Comparison of ENCODE assay signal across 36 cellular contexts in genomic region chr11:133413726-133414125, GRCh38.
"Had no signal": no experiment of that assay in that cellular context is flagged by ENCODE, and none has a peak within 500 bp of the region (broad histone marks: within the 10 kb centered on the region; RNA-seq: fewer than 3 reads in every experiment).

No MANE protein-coding gene starts in this region.

- DNase-seq: activated CD4-positive, alpha-beta memory T cell treated with anti-CD3 and anti-CD28 coated beads, Interleukin-2, amount 10 ng/mL, durations not matched to agents 7 days and 5 days; activated CD4-positive, alpha-beta T cell treated with anti-CD3 and anti-CD28 coated beads for 1 hour; activated CD4-positive, alpha-beta T cell treated with anti-CD3 and anti-CD28 coated beads for 36 hours; activated CD4-positive, alpha-beta T cell treated with anti-CD3 and anti-CD28 coated beads for 48 hours; activated CD4-positive, alpha-beta T cell treated with anti-CD3 and anti-CD28 coated beads, Interleukin-2, amount 10 ng/mL, durations not matched to agents 7 days and 5 days; activated CD4-positive, alpha-beta T cell treated with anti-CD3 and anti-CD28 coated beads, Interleukin-2, amount 50 U/mL, for 48 hours; activated CD4-positive, CD25-positive, alpha-beta regulatory T cell; activated CD8-positive, alpha-beta memory T cell treated with anti-CD3 and anti-CD28 coated beads for 24 hours; activated CD8-positive, alpha-beta memory T cell treated with anti-CD3 and anti-CD28 coated beads, Interleukin-2, amount 10 ng/mL, durations not matched to agents 7 days and 5 days; activated CD8-positive, alpha-beta memory T cell treated with anti-CD3 and anti-CD28 coated beads, Interleukin-2, amount 50 U/mL, for 48 hours; activated CD8-positive, alpha-beta T cell treated with anti-CD3 and anti-CD28 coated beads, Interleukin-2, amount 10 ng/mL, durations not matched to agents 7 days and 5 days; activated effector memory CD4-positive, alpha-beta T cell treated with Interleukin-2 at 50 U/mL for 16 hours; activated gamma-delta T cell; activated naive CD4-positive, alpha-beta T cell treated with anti-CD3 and anti-CD28 coated beads, Interleukin-2, amount 10 ng/mL, durations not matched to agents 7 days and 5 days; activated naive CD4-positive, alpha-beta T cell treated with Interleukin-2 at 50 U/mL for 16 hours; activated naive CD8-positive, alpha-beta T cell treated with anti-CD3 and anti-CD28 coated beads, Interleukin-2, amount 10 ng/mL, durations not matched to agents 7 days and 5 days; activated naive CD8-positive, alpha-beta T cell treated with anti-CD3 and anti-CD28 coated beads, Interleukin-2, amount 50 U/mL, for 24 hours; activated T-cell treated with anti-CD3 and anti-CD28 coated beads, Interleukin-2, amount 50 U/mL, for 24 hours; activated T-cell treated with anti-CD3 and anti-CD28 coated beads, Interleukin-2, amount 50 U/mL, for 48 hours; amygdala; caudate nucleus; cerebellar nuclear complex; T-helper 1 cell; T-helper 2 cell; T-helper 9 cell had no signal

- H3K9me3 ChIP-seq: ascending aorta had no signal

- H3K4me1 Mint-ChIP-seq: activated CD4-positive, alpha-beta memory T cell treated with anti-CD3 and anti-CD28 coated beads, Interleukin-2, amount 10 ng/mL, durations not matched to agents 7 days and 5 days; activated CD4-positive, alpha-beta T cell treated with anti-CD3 and anti-CD28 coated beads for 36 hours; activated CD4-positive, alpha-beta T cell treated with anti-CD3 and anti-CD28 coated beads, Interleukin-2, amount 10 ng/mL, durations not matched to agents 7 days and 5 days; activated CD8-positive, alpha-beta memory T cell treated with anti-CD3 and anti-CD28 coated beads, Interleukin-2, amount 10 ng/mL, durations not matched to agents 7 days and 5 days; activated naive CD4-positive, alpha-beta T cell treated with anti-CD3 and anti-CD28 coated beads, Interleukin-2, amount 10 ng/mL, durations not matched to agents 7 days and 5 days; activated naive CD4-positive, alpha-beta T cell treated with anti-CD3 and anti-CD28 coated beads, Interleukin-2, amount 50 U/mL, for 24 hours; activated naive CD8-positive, alpha-beta T cell treated with anti-CD3 and anti-CD28 coated beads, Interleukin-2, amount 10 ng/mL, durations not matched to agents 7 days and 5 days; activated naive CD8-positive, alpha-beta T cell treated with anti-CD3 and anti-CD28 coated beads, Interleukin-2, amount 50 U/mL, for 24 hours; central memory CD8-positive, alpha-beta T cell had no signal

- ATAC-seq: activated CD4-positive, alpha-beta T cell treated with anti-CD3 and anti-CD28 coated beads for 36 hours; activated CD4-positive, CD25-positive, alpha-beta regulatory T cell treated with anti-CD3 and anti-CD28 coated beads, Interleukin-2, amount 50 U/mL, for 24 hours; activated CD8-positive, alpha-beta memory T cell treated with anti-CD3 and anti-CD28 coated beads, Interleukin-2, amount 10 ng/mL, durations not matched to agents 7 days and 5 days; activated CD8-positive, alpha-beta T cell treated with anti-CD3 and anti-CD28 coated beads, Interleukin-2, amount 10 ng/mL, durations not matched to agents 7 days and 5 days; activated naive CD8-positive, alpha-beta T cell treated with anti-CD3 and anti-CD28 coated beads, Interleukin-2, amount 50 U/mL, for 24 hours had no signal

- H3K4me1 ChIP-seq: ascending aorta had no signal

- H3K9me3 Mint-ChIP-seq: activated CD4-positive, alpha-beta memory T cell treated with anti-CD3 and anti-CD28 coated beads, Interleukin-2, amount 10 ng/mL, durations not matched to agents 7 days and 5 days; activated CD4-positive, alpha-beta T cell treated with anti-CD3 and anti-CD28 coated beads, Interleukin-2, amount 10 ng/mL, durations not matched to agents 7 days and 5 days; activated naive CD4-positive, alpha-beta T cell treated with anti-CD3 and anti-CD28 coated beads, Interleukin-2, amount 10 ng/mL, durations not matched to agents 7 days and 5 days; activated naive CD4-positive, alpha-beta T cell treated with anti-CD3 and anti-CD28 coated beads, Interleukin-2, amount 50 U/mL, for 24 hours; activated naive CD8-positive, alpha-beta T cell treated with anti-CD3 and anti-CD28 coated beads, Interleukin-2, amount 10 ng/mL, durations not matched to agents 7 days and 5 days; activated naive CD8-positive, alpha-beta T cell treated with anti-CD3 and anti-CD28 coated beads, Interleukin-2, amount 50 U/mL, for 24 hours; activated T-cell treated with anti-CD3 and anti-CD28 coated beads, Interleukin-2, amount 50 U/mL, for 24 hours; activated T-helper 2 cell treated with anti-CD3 and anti-CD28 coated beads, Interferon-gamma antibody, Interleukin-2, Interleukin-4, amounts not matched to agents 10 μg/mL and 5 μg/mL and 100 μg/mL, durations not matched to agents 14 hours and 24 hours and 36 hours; T-helper 1 cell treated with Interleukin-12 subunit alpha and Interleukin-12 subunit beta and Interleukin-4 antibody, amounts not matched to agents 30 μg/mL and 1 μg/mL, for 36 hours; T-helper 2 cell treated with Interferon-gamma antibody and Interleukin-4, amounts not matched to agents 5 μg/mL and 100 μg/mL, for 36 hours had no signal

- H3K27me3 ChIP-seq: ascending aorta, cardiac muscle cell had no signal

- H3K36me3 Mint-ChIP-seq: activated CD8-positive, alpha-beta memory T cell treated with anti-CD3 and anti-CD28 coated beads, Interleukin-2, amount 10 ng/mL, durations not matched to agents 7 days and 5 days; activated naive CD4-positive, alpha-beta T cell treated with anti-CD3 and anti-CD28 coated beads, Interleukin-2, amount 10 ng/mL, durations not matched to agents 7 days and 5 days; activated naive CD4-positive, alpha-beta T cell treated with anti-CD3 and anti-CD28 coated beads, Interleukin-2, amount 50 U/mL, for 24 hours; activated naive CD8-positive, alpha-beta T cell; activated naive CD8-positive, alpha-beta T cell treated with anti-CD3 and anti-CD28 coated beads, Interleukin-2, amount 10 ng/mL, durations not matched to agents 7 days and 5 days; brain had no signal

- H3K27me3 Mint-ChIP-seq: activated CD4-positive, alpha-beta memory T cell treated with anti-CD3 and anti-CD28 coated beads, Interleukin-2, amount 10 ng/mL, durations not matched to agents 7 days and 5 days; activated CD4-positive, alpha-beta T cell treated with anti-CD3 and anti-CD28 coated beads for 36 hours; activated CD4-positive, alpha-beta T cell treated with anti-CD3 and anti-CD28 coated beads, Interleukin-2, amount 10 ng/mL, durations not matched to agents 7 days and 5 days; activated CD8-positive, alpha-beta memory T cell treated with anti-CD3 and anti-CD28 coated beads, Interleukin-2, amount 10 ng/mL, durations not matched to agents 7 days and 5 days; activated naive CD4-positive, alpha-beta T cell treated with anti-CD3 and anti-CD28 coated beads, Interleukin-2, amount 10 ng/mL, durations not matched to agents 7 days and 5 days; activated naive CD4-positive, alpha-beta T cell treated with anti-CD3 and anti-CD28 coated beads, Interleukin-2, amount 50 U/mL, for 24 hours; activated naive CD8-positive, alpha-beta T cell; activated naive CD8-positive, alpha-beta T cell treated with anti-CD3 and anti-CD28 coated beads, Interleukin-2, amount 10 ng/mL, durations not matched to agents 7 days and 5 days; activated naive CD8-positive, alpha-beta T cell treated with anti-CD3 and anti-CD28 coated beads, Interleukin-2, amount 50 U/mL, for 24 hours; activated T-cell treated with anti-CD3 and anti-CD28 coated beads, Interleukin-2, amount 50 U/mL, for 24 hours; brain; central memory CD8-positive, alpha-beta T cell had no signal

- H3K27ac Mint-ChIP-seq: activated CD4-positive, alpha-beta memory T cell treated with anti-CD3 and anti-CD28 coated beads, Interleukin-2, amount 10 ng/mL, durations not matched to agents 7 days and 5 days; activated CD4-positive, alpha-beta T cell treated with anti-CD3 and anti-CD28 coated beads for 36 hours; activated CD4-positive, alpha-beta T cell treated with anti-CD3 and anti-CD28 coated beads, Interleukin-2, amount 10 ng/mL, durations not matched to agents 7 days and 5 days; activated CD8-positive, alpha-beta memory T cell treated with anti-CD3 and anti-CD28 coated beads, Interleukin-2, amount 10 ng/mL, durations not matched to agents 7 days and 5 days; activated CD8-positive, alpha-beta T cell treated with anti-CD3 and anti-CD28 coated beads, Interleukin-2, amount 10 ng/mL, durations not matched to agents 7 days and 5 days; activated naive CD4-positive, alpha-beta T cell treated with anti-CD3 and anti-CD28 coated beads, Interleukin-2, amount 10 ng/mL, durations not matched to agents 7 days and 5 days; activated naive CD4-positive, alpha-beta T cell treated with anti-CD3 and anti-CD28 coated beads, Interleukin-2, amount 50 U/mL, for 24 hours; activated naive CD8-positive, alpha-beta T cell; activated naive CD8-positive, alpha-beta T cell treated with anti-CD3 and anti-CD28 coated beads, Interleukin-2, amount 10 ng/mL, durations not matched to agents 7 days and 5 days; activated naive CD8-positive, alpha-beta T cell treated with anti-CD3 and anti-CD28 coated beads, Interleukin-2, amount 50 U/mL, for 24 hours; activated T-cell treated with anti-CD3 and anti-CD28 coated beads, Interleukin-2, amount 50 U/mL, for 24 hours; activated T-helper 2 cell treated with anti-CD3 and anti-CD28 coated beads, Interferon-gamma antibody, Interleukin-2, Interleukin-4, amounts not matched to agents 10 μg/mL and 5 μg/mL and 100 μg/mL, durations not matched to agents 14 hours and 24 hours and 36 hours; T-helper 1 cell treated with Interleukin-12 subunit alpha and Interleukin-12 subunit beta and Interleukin-4 antibody, amounts not matched to agents 30 μg/mL and 1 μg/mL, for 36 hours; T-helper 2 cell treated with Interferon-gamma antibody and Interleukin-4, amounts not matched to agents 5 μg/mL and 100 μg/mL, for 36 hours had no signal

- H3K36me3 ChIP-seq: ascending aorta, cardiac muscle cell had no signal

- H3K4me3 Mint-ChIP-seq: activated CD4-positive, alpha-beta memory T cell treated with anti-CD3 and anti-CD28 coated beads, Interleukin-2, amount 10 ng/mL, durations not matched to agents 7 days and 5 days; activated CD4-positive, alpha-beta T cell treated with anti-CD3 and anti-CD28 coated beads for 36 hours; activated CD4-positive, alpha-beta T cell treated with anti-CD3 and anti-CD28 coated beads, Interleukin-2, amount 10 ng/mL, durations not matched to agents 7 days and 5 days; activated CD8-positive, alpha-beta memory T cell treated with anti-CD3 and anti-CD28 coated beads, Interleukin-2, amount 10 ng/mL, durations not matched to agents 7 days and 5 days; activated CD8-positive, alpha-beta T cell treated with anti-CD3 and anti-CD28 coated beads, Interleukin-2, amount 10 ng/mL, durations not matched to agents 7 days and 5 days; activated naive CD4-positive, alpha-beta T cell treated with anti-CD3 and anti-CD28 coated beads, Interleukin-2, amount 10 ng/mL, durations not matched to agents 7 days and 5 days; activated naive CD4-positive, alpha-beta T cell treated with anti-CD3 and anti-CD28 coated beads, Interleukin-2, amount 50 U/mL, for 24 hours; activated naive CD8-positive, alpha-beta T cell; activated naive CD8-positive, alpha-beta T cell treated with anti-CD3 and anti-CD28 coated beads, Interleukin-2, amount 10 ng/mL, durations not matched to agents 7 days and 5 days; activated naive CD8-positive, alpha-beta T cell treated with anti-CD3 and anti-CD28 coated beads, Interleukin-2, amount 50 U/mL, for 24 hours; activated T-cell treated with anti-CD3 and anti-CD28 coated beads, Interleukin-2, amount 50 U/mL, for 24 hours; central memory CD8-positive, alpha-beta T cell; T-helper 1 cell treated with Interleukin-12 subunit alpha and Interleukin-12 subunit beta and Interleukin-4 antibody, amounts not matched to agents 30 μg/mL and 1 μg/mL, for 36 hours; T-helper 2 cell treated with Interferon-gamma antibody and Interleukin-4, amounts not matched to agents 5 μg/mL and 100 μg/mL, for 36 hours had no signal

- H3K4me3 ChIP-seq: ascending aorta, cardiac muscle cell had no signal

- H3K27ac ChIP-seq: ascending aorta, cardiac muscle cell, VCaP had no signal
